In genomic region chr5:140220032-140220697, GRCh38 we compare ENCODE assay signal across 9 cellular contexts. TPM values are rescaled to one million over a fixed set of nuclear protein-coding genes. Genes with fewer than 3 reads are reported as not detected.
A peak's percentile ranks its signal among the peaks of the same experiment; 100 is the strongest.
DNase-seq lines count a peak whose midpoint lies in the region; ATAC-seq and TF ChIP-seq lines count a peak whose summit lies in the region.
"Had no signal": no experiment of that assay in that cellular context is flagged by ENCODE, and none has a peak within 500 bp of the region (broad histone marks: within the 10 kb centered on the region; RNA-seq: fewer than 3 reads in every experiment).

No MANE protein-coding gene starts in this region.

- H3K27me3 Mint-ChIP-seq in activated T-cell treated with anti-CD3 and anti-CD28 coated beads, Interleukin-2, amount 50 U/mL, for 72 hours (ENCODE audit: low read depth), result no peaks in the 10 kb centered on the region
- H3K27me3 Mint-ChIP-seq in endothelial cell (ENCODE audit: unreplicated experiment) (peaks cover 5% of the 10 kb centered on the region), osteocyte (ENCODE audit: unreplicated experiment) (peaks cover 5% of the 10 kb centered on the region)

- peak overlapping the region; percentile 67 for H3K4me2 ChIP-seq in osteoblast (ENCODE audit: insufficient read depth, low read length)

- POLR2A ChIA-PET in HEK293T (lab: Yijun Ruan, JAX), result no interaction called here

- ATAC-seq in GM18861 (IDR thresholded peaks at IDR 0.05; ENCODE audit: unreplicated experiment), result peak; percentile 60
- peak; percentile 55 for ATAC-seq in HG02588 (IDR thresholded peaks at IDR 0.05; ENCODE audit: unreplicated experiment)
- peak; percentile 75 to 85 for ATAC-seq in activated T-cell treated with anti-CD3 and anti-CD28 coated beads, Interleukin-2, amount 50 U/mL, for 72 hours (replicated peaks in 1 of 2)

- peaks cover 24% of the 10 kb centered on the region for H3K79me2 ChIP-seq in osteoblast (ENCODE audit: insufficient read depth, low read length)

- peaks cover 46% of the 10 kb centered on the region for H3K4me1 ChIP-seq in osteoblast (ENCODE audit: insufficient read depth, low read length)

- H4K20me1 ChIP-seq in osteoblast (ENCODE audit: insufficient read depth, low read length), result peaks cover 22% of the 10 kb centered on the region

- H3K4me1 Mint-ChIP-seq in activated T-cell treated with anti-CD3 and anti-CD28 coated beads, Interleukin-2, amount 50 U/mL, for 72 hours (ENCODE audit: low read depth), result peaks cover 34% of the 10 kb centered on the region
- H3K4me1 Mint-ChIP-seq in endothelial cell (ENCODE audit: unreplicated experiment) (peaks cover 14% of the 10 kb centered on the region), osteocyte (ENCODE audit: unreplicated experiment) (peaks cover 15% of the 10 kb centered on the region)

- CTCF ChIA-PET in HEK293T (lab: Yijun Ruan, JAX), result interaction anchor here (0.8 to 2.6 kb wide), 4 partner anchors 14 to 131 kb away, joined by 3 to 8 read pairs (median 6); no protein-coding TSS in a partner anchor

- H3K4me3 ChIP-seq in osteoblast (ENCODE audit: insufficient read depth, low read length), result no peak overlapping the region

- H3K4me3 Mint-ChIP-seq in activated T-cell treated with anti-CD3 and anti-CD28 coated beads, Interleukin-2, amount 50 U/mL, for 72 hours, result peak overlapping the region in 1 of 2 donors; percentile 22
- H3K4me3 Mint-ChIP-seq in endothelial cell (ENCODE audit: unreplicated experiment) (no peak overlapping the region), osteocyte (ENCODE audit: unreplicated experiment) (no peak overlapping the region)

- TF ChIP-seq CTCF in osteoblast (IDR thresholded peaks at IDR 0.05; ENCODE audit: extremely low read depth, low read depth, low read length) (no peak), endothelial cell (IDR thresholded peaks at IDR 0.05; ENCODE audit: unreplicated experiment) (no peak), osteocyte (IDR thresholded peaks at IDR 0.05) (no peak)

- peak overlapping the region; percentile 79 for H3K27ac ChIP-seq in osteoblast (ENCODE audit: low read depth, low read length)

- no peaks in the 10 kb centered on the region for H3K27me3 ChIP-seq in osteoblast (ENCODE audit: insufficient read depth, low read length)

- H3K36me3 Mint-ChIP-seq in activated T-cell treated with anti-CD3 and anti-CD28 coated beads, Interleukin-2, amount 50 U/mL, for 72 hours (ENCODE audit: insufficient read depth in 2 of 2), result peaks cover 0 to 1% of the 10 kb centered on the region in 2 donors
- H3K36me3 Mint-ChIP-seq in endothelial cell (ENCODE audit: low read depth, unreplicated experiment) (peaks cover 6% of the 10 kb centered on the region), osteocyte (ENCODE audit: unreplicated experiment) (no peaks in the 10 kb centered on the region)

- no peak overlapping the region for H3K27ac Mint-ChIP-seq in activated T-cell treated with anti-CD3 and anti-CD28 coated beads, Interleukin-2, amount 50 U/mL, for 72 hours
- no peak overlapping the region for H3K27ac Mint-ChIP-seq in endothelial cell (ENCODE audit: unreplicated experiment)
- H3K27ac Mint-ChIP-seq in osteocyte (ENCODE audit: unreplicated experiment), result no peak overlapping the region

- no peak overlapping the region for H2AFZ ChIP-seq in osteoblast (ENCODE audit: low read length)

- no peaks in the 10 kb centered on the region for H3K9me3 ChIP-seq in osteoblast (ENCODE audit: low read depth, low read length)

- peak; percentile 18 to 25 for DNase-seq in activated T-cell treated with anti-CD3 and anti-CD28 coated beads, Interleukin-2, amount 50 U/mL, for 72 hours
- peak; percentile 84 for DNase-seq in osteoblast (ENCODE audit: insufficient read length, low spot score, missing footprints)
- DNase-seq in Kasumi-1 (lab: John Stamatoyannopoulos, UW), result no peak
- DNase-seq in HEK293T (ENCODE audit: extremely low spot score), result no peak
- no peak for DNase-seq in endothelial cell (ENCODE audit: low spot score)
- DNase-seq in osteocyte (ENCODE audit: extremely low spot score, unreplicated experiment), result no peak
- DNase-seq: activated CD8-positive, alpha-beta memory T cell treated with anti-CD3 and anti-CD28 coated beads, Interleukin-2, amount 50 U/mL, for 48 hours had no signal

- H3K9me3 Mint-ChIP-seq in activated T-cell treated with anti-CD3 and anti-CD28 coated beads, Interleukin-2, amount 50 U/mL, for 72 hours, result no peaks in the 10 kb centered on the region
- H3K9me3 Mint-ChIP-seq in endothelial cell (ENCODE audit: unreplicated experiment) (no peaks in the 10 kb centered on the region), osteocyte (ENCODE audit: unreplicated experiment) (no peaks in the 10 kb centered on the region)

- no peaks in the 10 kb centered on the region for H3K36me3 ChIP-seq in osteoblast (ENCODE audit: insufficient read depth, low read length)

TF ChIP-seq in HEK293T, 16 proteins besides CTCF, POLR2A, EP300 and RAD21:
- TF ChIP-seq SUZ12 (IDR thresholded peaks at IDR 0.05), result no peak
- no peak for TF ChIP-seq BHLHE40 (IDR thresholded peaks at IDR 0.05; ENCODE audit: borderline replicate concordance)
- no peak for TF ChIP-seq NFRKB (IDR thresholded peaks at IDR 0.05)
- no peak for TF ChIP-seq LEF1 (IDR thresholded peaks at IDR 0.05; ENCODE audit: borderline replicate concordance)
- no peak for TF ChIP-seq ZNF384 (IDR thresholded peaks at IDR 0.05)
- no peak for TF ChIP-seq FOXA1 (IDR thresholded peaks at IDR 0.05)
- TF ChIP-seq L3MBTL2 (conservative IDR thresholded peaks at IDR 0.05), result no peak
- no peak for TF ChIP-seq TARDBP (IDR thresholded peaks at IDR 0.05)
- TF ChIP-seq ELF4 (IDR thresholded peaks at IDR 0.05), result no peak
- TF ChIP-seq FOXM1 (IDR thresholded peaks at IDR 0.05; ENCODE audit: borderline replicate concordance), result no peak
- TF ChIP-seq PKNOX1 (IDR thresholded peaks at IDR 0.05), result no peak
- TF ChIP-seq HDGF (IDR thresholded peaks at IDR 0.05; ENCODE audit: borderline replicate concordance), result no peak
- no peak for TF ChIP-seq SP1 (IDR thresholded peaks at IDR 0.05)
- no peak for TF ChIP-seq FOXK2 (IDR thresholded peaks at IDR 0.05)
TF ChIP-seq in HEK293T: peak in this region for 0.

RNA-seq across cellular contexts. Expression of gene CYSTM1, which starts 45.2 kb away (rescaled TPM):
- 10 to 100 TPM; 15.3 to 18.9 TPM for total RNA-seq in activated T-cell treated with anti-CD3 and anti-CD28 coated beads, Interleukin-2, amount 50 U/mL, for 72 hours
- total RNA-seq in osteoblast (24.2 and 27.9 TPM in 2 replicates), endothelial cell (ENCODE audit: unreplicated experiment) (21.7 TPM), osteocyte (26.7 and 29.8 TPM in 2 replicates)

Comparison
In these comparisons a context has a peak if more than half of its experiments do, and no peak if none do; other contexts are left out.
1. DNase-seq: peak in activated T-cell treated with anti-CD3 and anti-CD28 coated beads, Interleukin-2, amount 50 U/mL, for 72 hours (2 of 2) and osteoblast (single experiment); none in Kasumi-1 (0 of 2), HEK293T (single experiment), endothelial cell (single experiment) and osteocyte (single experiment).
2. Peak in every context shown above with its lines, with median percentiles within 50 percentile points of each other: ATAC-seq.